Comparison of ENCODE assay signal across 8 cellular contexts in the genomic region with DNA sequence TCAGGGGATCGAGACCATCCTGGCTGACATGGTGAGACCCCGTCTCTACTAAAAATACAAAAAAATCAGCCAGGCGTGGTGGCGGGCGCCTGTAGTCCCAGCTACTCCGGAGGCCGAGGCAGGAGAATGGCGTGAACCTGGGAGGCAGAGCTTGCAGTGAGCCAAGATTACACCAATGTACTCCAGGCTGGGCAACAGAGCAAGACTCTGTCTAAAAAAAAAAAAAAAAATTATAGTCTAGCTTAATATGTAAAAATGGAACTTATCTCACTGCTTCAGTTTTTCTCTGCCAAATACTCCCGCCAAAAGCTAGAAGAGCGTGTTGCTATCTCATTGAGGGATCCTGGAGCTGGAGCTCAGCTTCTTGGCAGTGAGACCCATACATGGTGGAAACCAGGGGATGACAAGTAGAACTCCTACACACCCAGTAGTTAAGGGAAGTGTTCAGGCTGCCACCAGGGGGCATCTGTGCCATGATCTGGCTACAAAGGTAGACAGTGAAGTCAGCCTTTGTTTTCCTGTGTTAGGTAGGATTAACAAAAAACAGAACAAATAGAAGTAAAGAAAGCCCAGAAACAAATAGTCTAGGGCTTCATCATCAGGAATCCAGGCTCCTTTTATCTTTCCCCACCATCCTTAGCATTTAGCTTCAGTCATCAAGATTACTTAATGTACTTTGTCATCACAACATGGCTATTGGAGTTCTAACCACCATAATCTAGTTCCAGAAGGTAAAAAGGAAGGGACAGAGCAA. TPM values are rescaled to one million over a fixed set of nuclear protein-coding genes. Genes with fewer than 3 reads are reported as not detected.
DNase-seq lines count a peak whose midpoint lies in the region; ATAC-seq and TF ChIP-seq lines count a peak whose summit lies in the region.

No MANE protein-coding gene starts in this region.

- 74% methylated on average over 10 of the region's 10 CpGs for WGBS in right lobe of liver (ENCODE audit: insufficient coverage, low coverage, low lambda C conversion rate, missing lambda C conversion rate)

- DNase-seq in GM04504 (ENCODE audit: low read depth): peak; percentile 26
- peak; percentile 49 to 85 for DNase-seq in NCI-H526 (lab: John Stamatoyannopoulos, UW)
- peak; percentile 95 for DNase-seq in activated CD4-positive, alpha-beta T cell treated with anti-CD3 and anti-CD28 coated beads, Interleukin-2, amount 10 ng/mL, durations not matched to agents 24 days and 14 days
- peak; percentile 77 to 82 (median 80) for DNase-seq in right lobe of liver
- DNase-seq in stimulated activated CD8-positive, alpha-beta memory T cell treated with anti-CD3 and anti-CD28 coated beads, Interleukin-12 subunit alpha, Interleukin-12 subunit beta, amount 100 ng/mL, for 1 hour (ENCODE audit: low read depth): peak; percentile 87

- ATAC-seq in HG03108 (IDR thresholded peaks at IDR 0.05; ENCODE audit: unreplicated experiment): peak; percentile 89
- peak; percentile 88 to 97 (median 95) for ATAC-seq in right lobe of liver
- ATAC-seq in GM21529 (IDR thresholded peaks at IDR 0.05; ENCODE audit: unreplicated experiment): no peak

- H3K27me3 ChIP-seq in right lobe of liver: no peaks in the 10 kb centered on the region

- no peaks in the 10 kb centered on the region for H3K36me3 ChIP-seq in right lobe of liver

- peak; percentile 57 to 79 (median 70) for TF ChIP-seq CTCF in right lobe of liver (IDR thresholded peaks at IDR 0.05)

- H3K27ac Mint-ChIP-seq in activated CD4-positive, alpha-beta T cell treated with anti-CD3 and anti-CD28 coated beads, Interleukin-2, amount 10 ng/mL, durations not matched to agents 24 days and 14 days: peak overlapping the region; percentile 3
- H3K27ac Mint-ChIP-seq in dendritic cell treated with granulocyte-macrophage colony-stimulating factor and Interleukin-4, amounts not matched to agents 40 ng/mL and 50 ng/mL, for 4 days: peak overlapping the region; percentile 43

- no peaks in the 10 kb centered on the region for H3K9me3 Mint-ChIP-seq in activated CD4-positive, alpha-beta T cell treated with anti-CD3 and anti-CD28 coated beads, Interleukin-2, amount 10 ng/mL, durations not matched to agents 24 days and 14 days
- no peaks in the 10 kb centered on the region for H3K9me3 Mint-ChIP-seq in dendritic cell treated with granulocyte-macrophage colony-stimulating factor and Interleukin-4, amounts not matched to agents 40 ng/mL and 50 ng/mL, for 4 days

- TF ChIP-seq POLR2A in right lobe of liver (IDR thresholded peaks at IDR 0.05): no peak

- peaks cover 0 to 15% (median 0%) of the 10 kb centered on the region in 4 donors for H3K4me1 ChIP-seq in right lobe of liver

- H3K27me3 Mint-ChIP-seq in activated CD4-positive, alpha-beta T cell treated with anti-CD3 and anti-CD28 coated beads, Interleukin-2, amount 10 ng/mL, durations not matched to agents 24 days and 14 days: no peaks in the 10 kb centered on the region
- no peaks in the 10 kb centered on the region for H3K27me3 Mint-ChIP-seq in dendritic cell treated with granulocyte-macrophage colony-stimulating factor and Interleukin-4, amounts not matched to agents 40 ng/mL and 50 ng/mL, for 4 days

- intact Hi-C loops in activated CD4-positive, alpha-beta T cell treated with anti-CD3 and anti-CD28 coated beads, Interleukin-2, amount 10 ng/mL, durations not matched to agents 24 days and 14 days (cut with micrococcal nuclease): loop anchor here (1.0 to 2.0 kb wide), 4 partner anchors 34 to 225 kb away; a partner anchor contains a TSS
- intact Hi-C loops in dendritic cell treated with granulocyte-macrophage colony-stimulating factor and Interleukin-4, amounts not matched to agents 40 ng/mL and 50 ng/mL, for 4 days (cut with micrococcal nuclease): loop anchor here (1.0 to 5.0 kb wide), 3 partner anchors 34 to 63 kb away; a partner anchor contains a TSS
- intact Hi-C loops in right lobe of liver (cut with DNase I): no loop called here

- peaks cover 3% of the 10 kb centered on the region for H3K36me3 Mint-ChIP-seq in activated CD4-positive, alpha-beta T cell treated with anti-CD3 and anti-CD28 coated beads, Interleukin-2, amount 10 ng/mL, durations not matched to agents 24 days and 14 days (ENCODE audit: low read depth)
- no peaks in the 10 kb centered on the region for H3K36me3 Mint-ChIP-seq in dendritic cell treated with granulocyte-macrophage colony-stimulating factor and Interleukin-4, amounts not matched to agents 40 ng/mL and 50 ng/mL, for 4 days (ENCODE audit: low read depth)

- no peak overlapping the region for H3K4me3 Mint-ChIP-seq in activated CD4-positive, alpha-beta T cell treated with anti-CD3 and anti-CD28 coated beads, Interleukin-2, amount 10 ng/mL, durations not matched to agents 24 days and 14 days
- H3K4me3 Mint-ChIP-seq in dendritic cell treated with granulocyte-macrophage colony-stimulating factor and Interleukin-4, amounts not matched to agents 40 ng/mL and 50 ng/mL, for 4 days: no peak overlapping the region

- peaks cover 12% of the 10 kb centered on the region for H3K4me1 Mint-ChIP-seq in activated CD4-positive, alpha-beta T cell treated with anti-CD3 and anti-CD28 coated beads, Interleukin-2, amount 10 ng/mL, durations not matched to agents 24 days and 14 days
- peaks cover 8% of the 10 kb centered on the region for H3K4me1 Mint-ChIP-seq in dendritic cell treated with granulocyte-macrophage colony-stimulating factor and Interleukin-4, amounts not matched to agents 40 ng/mL and 50 ng/mL, for 4 days (ENCODE audit: low read depth)

- H3K27ac ChIP-seq in right lobe of liver: no peak overlapping the region

- no peak overlapping the region for H3K4me3 ChIP-seq in right lobe of liver

- H3K9me3 ChIP-seq in right lobe of liver: no peaks in the 10 kb centered on the region

RNA-seq across cellular contexts. Expression of a gene that starts 33.6 kb away (rescaled TPM):
- 25.5 and 25.7 TPM in 2 replicates for total RNA-seq in activated CD4-positive, alpha-beta T cell treated with anti-CD3 and anti-CD28 coated beads, Interleukin-2, amount 10 ng/mL, durations not matched to agents 24 days and 14 days
- 1 to 10 TPM; 1.2 to 3.9 (median 2.5) TPM for total RNA-seq in right lobe of liver

Comparison
In these comparisons a context has a peak if more than half of its experiments do, and no peak if none do; other contexts are left out.
1. DNase-seq: peak in every context shown above with its lines; median percentile 95 in activated CD4-positive, alpha-beta T cell treated with anti-CD3 and anti-CD28 coated beads, Interleukin-2, amount 10 ng/mL, durations not matched to agents 24 days and 14 days; 87 in stimulated activated CD8-positive, alpha-beta memory T cell treated with anti-CD3 and anti-CD28 coated beads, Interleukin-12 subunit alpha, Interleukin-12 subunit beta, amount 100 ng/mL, for 1 hour; 80 in right lobe of liver; 67 in NCI-H526; 26 in GM04504.
2. intact Hi-C loops: an anchor here in activated CD4-positive, alpha-beta T cell treated with anti-CD3 and anti-CD28 coated beads, Interleukin-2, amount 10 ng/mL, durations not matched to agents 24 days and 14 days (1.0 to 2.0 kb wide) and dendritic cell treated with granulocyte-macrophage colony-stimulating factor and Interleukin-4, amounts not matched to agents 40 ng/mL and 50 ng/mL, for 4 days (1.0 to 5.0 kb wide); none called in right lobe of liver.